ENCODE assay signal across 9 cellular contexts in the genomic region with DNA sequence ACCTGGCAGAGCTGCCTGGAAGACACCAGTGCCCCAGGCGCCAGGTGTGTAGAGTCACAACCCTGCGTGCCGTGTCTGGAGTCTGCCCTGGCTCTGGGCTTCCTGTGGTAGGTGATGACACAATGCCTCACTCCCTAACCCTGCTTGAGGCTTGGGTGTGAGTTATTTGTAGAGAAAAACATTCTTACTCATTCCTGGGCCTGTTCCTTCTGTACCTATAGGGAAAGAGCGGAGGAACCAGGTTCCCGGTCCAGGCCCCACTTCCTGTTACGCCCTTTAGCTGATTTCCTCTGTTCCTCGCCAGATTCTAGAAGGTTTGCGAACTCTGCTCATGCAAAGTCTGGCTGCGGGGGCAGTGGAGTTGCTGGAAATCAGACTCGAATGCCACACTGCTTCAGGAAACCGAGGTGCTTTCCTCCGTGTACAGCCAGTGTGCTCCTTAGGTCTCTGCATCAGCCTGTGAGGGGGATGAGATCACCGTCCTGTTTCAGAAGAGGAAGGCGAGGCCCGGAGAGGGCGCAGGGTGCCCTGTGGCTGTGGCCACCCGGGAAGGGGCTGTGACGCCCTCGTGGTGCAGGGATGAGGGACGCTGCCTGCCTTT.
DNase-seq lines count a peak whose midpoint lies in the region; ATAC-seq, FAIRE-seq and TF ChIP-seq lines count a peak whose summit lies in the region.
"Had no signal": no experiment of that assay in that cellular context is flagged by ENCODE, and none has a peak within 500 bp of the region (broad histone marks: within the 10 kb centered on the region; RNA-seq: fewer than 3 reads in every experiment).

No MANE protein-coding gene starts in this region.

- no peak overlapping the region for H2BK15ac ChIP-seq in mesenchymal stem cell (ENCODE audit: low read depth, poor library complexity, severe bottlenecking)

- no peak overlapping the region for H2BK5ac ChIP-seq in mesenchymal stem cell (ENCODE audit: low read depth, low read length, poor library complexity, severe bottlenecking)

- no peak overlapping the region for H3K27ac ChIP-seq in endodermal cell (ENCODE audit: low read depth, low read length)
- no peak overlapping the region for H3K27ac ChIP-seq in mesenchymal stem cell (ENCODE audit: low read length, poor library complexity, severe bottlenecking)

- H3K9me3 Mint-ChIP-seq in activated CD4-positive, alpha-beta T cell treated with anti-CD3 and anti-CD28 coated beads, Interleukin-2, amount 10 ng/mL, durations not matched to agents 24 days and 14 days = no peaks in the 10 kb centered on the region
- H3K9me3 Mint-ChIP-seq in endodermal cell = peaks cover 3% of the 10 kb centered on the region

- H3K4me1 Mint-ChIP-seq in activated CD4-positive, alpha-beta T cell treated with anti-CD3 and anti-CD28 coated beads, Interleukin-2, amount 10 ng/mL, durations not matched to agents 24 days and 14 days = peaks cover 67% of the 10 kb centered on the region
- H3K4me1 Mint-ChIP-seq in endodermal cell = no peaks in the 10 kb centered on the region

- H4K8ac ChIP-seq in mesenchymal stem cell (ENCODE audit: low read length) = no peak overlapping the region

- H3K4ac ChIP-seq in mesenchymal stem cell (ENCODE audit: low read depth in 1 of 2, low read length in 2 of 2) = no peak overlapping the region

- TF ChIP-seq CTCF in endodermal cell (conservative IDR thresholded peaks at IDR 0.05) = no peak

- no peak overlapping the region for H2AFZ ChIP-seq in mesenchymal stem cell (ENCODE audit: low read depth, low read length)

- H3K27ac Mint-ChIP-seq in activated CD4-positive, alpha-beta T cell treated with anti-CD3 and anti-CD28 coated beads, Interleukin-2, amount 10 ng/mL, durations not matched to agents 24 days and 14 days = peak overlapping the region; percentile 97
- H3K27ac Mint-ChIP-seq in endodermal cell = no peak overlapping the region

- H3K27me3 ChIP-seq in endodermal cell (ENCODE audit: control insufficient read depth, insufficient read depth, low read length, poor library complexity, severe bottlenecking) = no peaks in the 10 kb centered on the region
- H3K27me3 ChIP-seq in mesenchymal stem cell (ENCODE audit: control insufficient read depth in 1 of 2, insufficient read depth in 1 of 2, low read length in 2 of 2) = peaks cover 0 to 22% of the 10 kb centered on the region in 2 experiments

- H3K36me3 ChIP-seq in endodermal cell (ENCODE audit: control insufficient read depth, insufficient read depth, low read length) (no peaks in the 10 kb centered on the region), mesenchymal stem cell (ENCODE audit: control insufficient read depth in 1 of 2, insufficient read depth in 2 of 2, low read depth in 1 of 2, low read length in 2 of 2) (no peaks in the 10 kb centered on the region)

- no peak overlapping the region for H3K4me3 ChIP-seq in endodermal cell (ENCODE audit: low read length)
- H3K4me3 ChIP-seq in mesenchymal stem cell (ENCODE audit: insufficient read depth in 1 of 2, low read depth in 1 of 2, low read length in 2 of 2) = no peak overlapping the region
- H3K4me3 ChIP-seq: lung had no signal

- no peak overlapping the region for H2AK5ac ChIP-seq in mesenchymal stem cell (ENCODE audit: low read length, severe bottlenecking)

- H3K9me3 ChIP-seq in endodermal cell (ENCODE audit: control insufficient read depth, low read length) = no peaks in the 10 kb centered on the region
- H3K9me3 ChIP-seq in mesenchymal stem cell (ENCODE audit: control insufficient read depth, low read length) = no peaks in the 10 kb centered on the region

- no peak overlapping the region for H3K14ac ChIP-seq in mesenchymal stem cell (ENCODE audit: low read length in 2 of 2)

- no peak overlapping the region for H3K9ac ChIP-seq in endodermal cell (ENCODE audit: extremely low read depth, low read length, poor library complexity, severe bottlenecking)
- no peak overlapping the region for H3K9ac ChIP-seq in mesenchymal stem cell (ENCODE audit: low read length)

- intact Hi-C loops in activated CD4-positive, alpha-beta T cell treated with anti-CD3 and anti-CD28 coated beads, Interleukin-2, amount 10 ng/mL, durations not matched to agents 24 days and 14 days (cut with micrococcal nuclease) = loop anchor here (1.0 to 5.0 kb wide), 9 partner anchors 10 to 274 kb away; partner anchors contain the start of genes DUSP22 and IRF4

- no peaks in the 10 kb centered on the region for H3K27me3 Mint-ChIP-seq in activated CD4-positive, alpha-beta T cell treated with anti-CD3 and anti-CD28 coated beads, Interleukin-2, amount 10 ng/mL, durations not matched to agents 24 days and 14 days
- H3K27me3 Mint-ChIP-seq in endodermal cell (ENCODE audit: insufficient read depth) = no peaks in the 10 kb centered on the region

- no peak overlapping the region for H2BK12ac ChIP-seq in mesenchymal stem cell (ENCODE audit: low read length in 2 of 2)

- peak; percentile 88 for DNase-seq in activated CD4-positive, alpha-beta T cell treated with anti-CD3 and anti-CD28 coated beads, Interleukin-2, amount 10 ng/mL, durations not matched to agents 24 days and 14 days
- DNase-seq in endodermal cell (peak; percentile 33), H54 (ENCODE audit: insufficient read length, low spot score) (no peak), mesenchymal stem cell (no peak)
- peak; percentile 19 for DNase-seq in stimulated activated CD8-positive, alpha-beta memory T cell treated with anti-CD3 and anti-CD28 coated beads, Interleukin-12 subunit alpha, Interleukin-12 subunit beta, amount 100 ng/mL, for 1 hour (ENCODE audit: low read depth)

- no peak for FAIRE-seq in H54 (lab: Jason Lieb, UNC)

- H3K23ac ChIP-seq in mesenchymal stem cell (ENCODE audit: low read length in 2 of 2) = no peak overlapping the region

- peak overlapping the region; percentile 74 for H3K4me3 Mint-ChIP-seq in activated CD4-positive, alpha-beta T cell treated with anti-CD3 and anti-CD28 coated beads, Interleukin-2, amount 10 ng/mL, durations not matched to agents 24 days and 14 days
- no peak overlapping the region for H3K4me3 Mint-ChIP-seq in endodermal cell

- WGBS in endodermal cell (ENCODE audit: insufficient coverage in 1 of 2, insufficient read length in 1 of 2), 2 experiments = 93 to 96% methylated on average over 12 to 20 of the region's 20 CpGs
- whole genome bisulfite sequencing in mesenchymal stem cell = 91% methylated on average over 20 of the region's 20 CpGs

- H3K4me1 ChIP-seq in endodermal cell (ENCODE audit: control insufficient read depth, insufficient read depth, low read length) (no peaks in the 10 kb centered on the region), mesenchymal stem cell (ENCODE audit: control insufficient read depth, insufficient read depth, low read depth, low read length) (peaks cover 10% of the 10 kb centered on the region)

- no peak overlapping the region for H4K91ac ChIP-seq in mesenchymal stem cell (ENCODE audit: low read length)

- H3K36me3 Mint-ChIP-seq in activated CD4-positive, alpha-beta T cell treated with anti-CD3 and anti-CD28 coated beads, Interleukin-2, amount 10 ng/mL, durations not matched to agents 24 days and 14 days (ENCODE audit: low read depth) = no peaks in the 10 kb centered on the region
- no peaks in the 10 kb centered on the region for H3K36me3 Mint-ChIP-seq in endodermal cell (ENCODE audit: low read depth)

- H3K79me1 ChIP-seq in mesenchymal stem cell (replicated peaks; ENCODE audit: low read length, poor library complexity, severe bottlenecking) = no peaks in the 10 kb centered on the region

- peak; percentile 24 for ATAC-seq in GM21447 (IDR thresholded peaks at IDR 0.05; ENCODE audit: unreplicated experiment)
- no peak for ATAC-seq in HG03139 (IDR thresholded peaks at IDR 0.05; ENCODE audit: unreplicated experiment)
- no peak for ATAC-seq in GM21717 (IDR thresholded peaks at IDR 0.05; ENCODE audit: unreplicated experiment)

- no peak overlapping the region for H2BK120ac ChIP-seq in mesenchymal stem cell (ENCODE audit: low read depth, low read length)

- H3K18ac ChIP-seq in mesenchymal stem cell (ENCODE audit: low read depth in 1 of 2, low read length in 2 of 2) = no peak overlapping the region

- no peak overlapping the region for H3K4me2 ChIP-seq in mesenchymal stem cell (ENCODE audit: low read length, poor library complexity, severe bottlenecking)

- no peak for TF ChIP-seq POLR2A in H54 (IDR thresholded peaks at IDR 0.05; ENCODE audit: low read depth, low read length)

Comparison
In these comparisons a context has a peak if more than half of its experiments do, and no peak if none do; other contexts are left out.
1. DNase-seq: peak in activated CD4-positive, alpha-beta T cell treated with anti-CD3 and anti-CD28 coated beads, Interleukin-2, amount 10 ng/mL, durations not matched to agents 24 days and 14 days (single experiment), endodermal cell (single experiment) and stimulated activated CD8-positive, alpha-beta memory T cell treated with anti-CD3 and anti-CD28 coated beads, Interleukin-12 subunit alpha, Interleukin-12 subunit beta, amount 100 ng/mL, for 1 hour (single experiment); none in H54 (single experiment) and mesenchymal stem cell (single experiment).